In genomic region chr4:186669159-186669720, GRCh38 we compare ENCODE assay signal across 9 cellular contexts. TPM values are rescaled to one million over a fixed set of nuclear protein-coding genes. Genes with fewer than 3 reads are reported as not detected.
A peak's percentile ranks its signal among the peaks of the same experiment; 100 is the strongest.
DNase-seq lines count a peak whose midpoint lies in the region; ATAC-seq and TF ChIP-seq lines count a peak whose summit lies in the region.
"Had no signal": no experiment of that assay in that cellular context is flagged by ENCODE, and none has a peak within 500 bp of the region (broad histone marks: within the 10 kb centered on the region; RNA-seq: fewer than 3 reads in every experiment).

No MANE protein-coding gene starts in this region.

- H3K9me3 ChIP-seq in BE2C, result no peaks in the 10 kb centered on the region

- no peaks in the 10 kb centered on the region for H3K4me1 Mint-ChIP-seq in CD14-positive monocyte

- no peaks in the 10 kb centered on the region for H3K36me3 ChIP-seq in BE2C

- H3K4me3 ChIP-seq in BE2C (ENCODE audit: low read depth, low read length) (no peak overlapping the region), NB4 (ENCODE audit: low read depth, low read length) (no peak overlapping the region), dorsolateral prefrontal cortex (peak overlapping the region in 7 of 59 donors; percentile 6 to 37 (median 22))

- no peak for TF ChIP-seq POLR2A in NB4 (IDR thresholded peaks at IDR 0.05; ENCODE audit: extremely low read depth, insufficient read length)

- ATAC-seq in HG02981 (IDR thresholded peaks at IDR 0.05; ENCODE audit: unreplicated experiment), result no peak
- no peak for ATAC-seq in stimulated activated naive CD8-positive, alpha-beta T cell treated with anti-CD3 and anti-CD28 coated beads, Interleukin-15, Interleukin-2, amounts not matched to agents 100 U/mL and 50 U/mL, for 24 hours
- ATAC-seq in HG02938 (IDR thresholded peaks at IDR 0.05; ENCODE audit: unreplicated experiment), result no peak

- peaks cover 0 to 3% (median 0%) of the 10 kb centered on the region in 7 donors for H3K9me3 Mint-ChIP-seq in CD14-positive monocyte
- H3K9me3 Mint-ChIP-seq: activated T-cell treated with anti-CD3 and anti-CD28 coated beads, Interleukin-2, amount 50 U/mL, for 24 hours had no signal

- H3K27me3 ChIP-seq in BE2C (peaks cover 21% of the 10 kb centered on the region), dorsolateral prefrontal cortex (peaks cover 0 to 3% (median 0%) of the 10 kb centered on the region in 45 donors)

- H3K36me3 Mint-ChIP-seq in CD14-positive monocyte, result no peaks in the 10 kb centered on the region

- H3K27me3 Mint-ChIP-seq in CD14-positive monocyte (ENCODE audit: low read depth in 3 of 3), result peaks cover 0 to 5% (median 1%) of the 10 kb centered on the region in 3 donors

- intact Hi-C loops in dorsolateral prefrontal cortex (cut with DNase I), result loop anchor here in 1 of 2 donors (2.0 kb wide), 1 partner anchor 58 kb away; no protein-coding TSS in a partner anchor
- intact Hi-C loops in CD14-positive monocyte (cut with micrococcal nuclease), result no loop called here

- peak overlapping the region in 1 of 59 donors; percentile 16 for H3K27ac ChIP-seq in dorsolateral prefrontal cortex

- no peaks in the 10 kb centered on the region for H3K4me1 ChIP-seq in BE2C

- no peak overlapping the region for H3K4me3 Mint-ChIP-seq in CD14-positive monocyte
- H3K4me3 Mint-ChIP-seq: activated T-cell treated with anti-CD3 and anti-CD28 coated beads, Interleukin-2, amount 50 U/mL, for 24 hours had no signal

- peak; percentile 45 for TF ChIP-seq CTCF in BE2C (IDR thresholded peaks at IDR 0.05; ENCODE audit: low read depth, low read length)
- TF ChIP-seq CTCF in NB4 (IDR thresholded peaks at IDR 0.05; ENCODE audit: low read depth, low read length), result no peak
- peak; percentile 33 to 82 (median 64) for TF ChIP-seq CTCF in dorsolateral prefrontal cortex (IDR thresholded peaks at IDR 0.05 in 54 of 56, conservative IDR thresholded peaks at IDR 0.05 in 2 of 56; ENCODE audit: low read depth in 1 of 56, partially characterized antibody in 56 of 56)
- TF ChIP-seq CTCF in CD14-positive monocyte (IDR thresholded peaks at IDR 0.05), result no peak

- no peak overlapping the region for H3K27ac Mint-ChIP-seq in CD14-positive monocyte
- H3K27ac Mint-ChIP-seq: activated T-cell treated with anti-CD3 and anti-CD28 coated beads, Interleukin-2, amount 50 U/mL, for 24 hours had no signal

- DNase-seq in BE2C, result no peak
- peak; percentile 7 for DNase-seq in NB4 (ENCODE audit: low read depth)
- DNase-seq in dorsolateral prefrontal cortex, result no peak
- DNase-seq in medulla oblongata (ENCODE audit: extremely low spot score), result peak; percentile 78
- no peak for DNase-seq in CD14-positive monocyte (ENCODE audit: low spot score)
- DNase-seq in stimulated activated naive CD8-positive, alpha-beta T cell treated with anti-CD3 and anti-CD28 coated beads, Interleukin-15, Interleukin-2, amounts not matched to agents 100 U/mL and 50 U/mL, for 24 hours, result no peak
- DNase-seq: activated T-cell treated with anti-CD3 and anti-CD28 coated beads, Interleukin-2, amount 50 U/mL, for 24 hours had no signal

RNA-seq across cellular contexts. Expression of gene FAT1, which starts 54.4 kb away (rescaled TPM):
- 0.45 TPM for polyA plus RNA-seq in BE2C (2012; ENCODE audit: insufficient read depth, insufficient read length, low read depth)
- 100 to 1,000 TPM in 2 of 120 experiments, 10 to 100 TPM in 118; 41.2 to 181 (median 59.6) TPM for total RNA-seq in dorsolateral prefrontal cortex
- not detected for polyA plus RNA-seq in CD14-positive monocyte

Comparison
In these comparisons a context has a peak if more than half of its experiments do, and no peak if none do; other contexts are left out.
1. DNase-seq: peak in NB4 (single experiment) and medulla oblongata (single experiment); none in BE2C (single experiment), dorsolateral prefrontal cortex (0 of 10), CD14-positive monocyte (single experiment) and stimulated activated naive CD8-positive, alpha-beta T cell treated with anti-CD3 and anti-CD28 coated beads, Interleukin-15, Interleukin-2, amounts not matched to agents 100 U/mL and 50 U/mL, for 24 hours (single experiment).
2. CTCF ChIP-seq: peak in BE2C (single experiment) and dorsolateral prefrontal cortex (56 of 56); none in NB4 (single experiment) and CD14-positive monocyte (single experiment).